1 cellular context compared by ENCODE assay signal in genomic region chr10:46035923-46036849, GRCh38.
A peak's percentile ranks its signal among the peaks of the same experiment; 100 is the strongest.
TF ChIP-seq lines count a peak whose summit lies in the region.

No MANE protein-coding gene starts in this region.

TF ChIP-seq in HepG2, 621 proteins besides CTCF, POLR2A, EP300 and RAD21 (continued from another document and continues in another):
- no peak; the same call in 1 of the 2 replicates for TF ChIP-seq ZBED4 (CRISPR knock-in tag; IDR thresholded peaks at IDR 0.05; ENCODE audit: borderline replicate concordance)
- TF ChIP-seq NFE2L2 (IDR thresholded peaks at IDR 0.05; ENCODE audit: low read length): no peak
- no peak for TF ChIP-seq ARNT2 (CRISPR knock-in tag; IDR thresholded peaks at IDR 0.05; ENCODE audit: low read depth)
- TF ChIP-seq ZNF331 (CRISPR knock-in tag; IDR thresholded peaks at IDR 0.05): no peak; the same call in 1 of the 2 replicates
- no peak for TF ChIP-seq ZNF10 (CRISPR knock-in tag; IDR thresholded peaks at IDR 0.05; ENCODE audit: borderline replicate concordance, low read depth)
- no peak for TF ChIP-seq TCF7L2 (IDR thresholded peaks at IDR 0.05; ENCODE audit: low read depth, low read length)
- TF ChIP-seq NFE2L1 (CRISPR knock-in tag; IDR thresholded peaks at IDR 0.05; ENCODE audit: borderline replicate concordance): no peak
- no peak for TF ChIP-seq JDP2 (CRISPR knock-in tag; IDR thresholded peaks at IDR 0.05; ENCODE audit: borderline replicate concordance)
- no peak for TF ChIP-seq ZNF75D (CRISPR knock-in tag; IDR thresholded peaks at IDR 0.05; ENCODE audit: borderline replicate concordance)
- TF ChIP-seq ZNF567 (CRISPR knock-in tag; IDR thresholded peaks at IDR 0.05; ENCODE audit: borderline replicate concordance): no peak
- TF ChIP-seq E2F2 (CRISPR knock-in tag; IDR thresholded peaks at IDR 0.05; ENCODE audit: borderline replicate concordance): no peak
- no peak; the same call in 1 of the 2 replicates for TF ChIP-seq ZNF746 (CRISPR knock-in tag; IDR thresholded peaks at IDR 0.05)
- no peak for TF ChIP-seq BCLAF1 (IDR thresholded peaks at IDR 0.05)
- TF ChIP-seq HDAC2 (CRISPR knock-in tag; IDR thresholded peaks at IDR 0.05): peak; percentile 79
- no peak for TF ChIP-seq MED13 (CRISPR knock-in tag; IDR thresholded peaks at IDR 0.05)
- no peak for TF ChIP-seq CENPBD1 (CRISPR knock-in tag; IDR thresholded peaks at IDR 0.05; ENCODE audit: borderline replicate concordance, low read depth)
- peak; percentile 51; the same call in 1 of the 2 replicates for TF ChIP-seq ZC3H13 (CRISPR knock-in tag; IDR thresholded peaks at IDR 0.05)
- no peak for TF ChIP-seq TEF (CRISPR knock-in tag; IDR thresholded peaks at IDR 0.05)
- peak; percentile 84; the same call in 1 of the 2 replicates for TF ChIP-seq ZMYM4 (CRISPR knock-in tag; IDR thresholded peaks at IDR 0.05)
- TF ChIP-seq HNRNPL (IDR thresholded peaks at IDR 0.05; ENCODE audit: low read depth, low read length): peak; percentile 88
- TF ChIP-seq ZNF782 (CRISPR knock-in tag; IDR thresholded peaks at IDR 0.05; ENCODE audit: borderline replicate concordance): no peak
- 0 out of 2 replicates have a peak, but pooled peaks have one; percentile 52 for TF ChIP-seq PRDM10 (CRISPR knock-in tag; IDR thresholded peaks at IDR 0.05; ENCODE audit: low read depth)
- no peak for TF ChIP-seq PREB (CRISPR knock-in tag; IDR thresholded peaks at IDR 0.05)
- no peak for TF ChIP-seq KLF13 (CRISPR knock-in tag; IDR thresholded peaks at IDR 0.05)
- no peak for TF ChIP-seq TP53 (CRISPR knock-in tag; conservative IDR thresholded peaks at IDR 0.05)
- no peak for TF ChIP-seq GRHL1 (CRISPR knock-in tag; conservative IDR thresholded peaks at IDR 0.05)
- TF ChIP-seq SIX1 (CRISPR knock-in tag; IDR thresholded peaks at IDR 0.05; ENCODE audit: borderline replicate concordance): no peak; the same call in 1 of the 2 replicates
- TF ChIP-seq U2AF1 (optimal IDR thresholded peaks at IDR 0.05; ENCODE audit: low read depth, low read length): no peak
- 0 out of 2 replicates have a peak, but pooled peaks have one; percentile 15 for TF ChIP-seq TARDBP (CRISPR knock-in tag; IDR thresholded peaks at IDR 0.05)
- no peak for TF ChIP-seq ZNF7 (CRISPR knock-in tag; IDR thresholded peaks at IDR 0.05)
- TF ChIP-seq FLYWCH1 (CRISPR knock-in tag; IDR thresholded peaks at IDR 0.05): no peak
- TF ChIP-seq ZNF800 (CRISPR knock-in tag; IDR thresholded peaks at IDR 0.05): no peak
- peak; percentile 42 for TF ChIP-seq STAG1 (CRISPR knock-in tag; IDR thresholded peaks at IDR 0.05)
- TF ChIP-seq JUNB (CRISPR knock-in tag; IDR thresholded peaks at IDR 0.05; ENCODE audit: borderline replicate concordance): no peak
- TF ChIP-seq PPARG (CRISPR knock-in tag; conservative IDR thresholded peaks at IDR 0.05): peak; percentile 64
- peak; percentile 59; the same call in 1 of the 2 replicates for TF ChIP-seq ZFP36L1 (CRISPR knock-in tag; IDR thresholded peaks at IDR 0.05)
- TF ChIP-seq MAFF (IDR thresholded peaks at IDR 0.05; ENCODE audit: low read depth, low read length): no peak
- no peak for TF ChIP-seq ZSCAN20 (CRISPR knock-in tag; IDR thresholded peaks at IDR 0.05; ENCODE audit: borderline replicate concordance)
- no peak for TF ChIP-seq MLLT10 (CRISPR knock-in tag; IDR thresholded peaks at IDR 0.05)
- TF ChIP-seq PBX3 (CRISPR knock-in tag; IDR thresholded peaks at IDR 0.05; ENCODE audit: borderline replicate concordance): no peak
- 0 out of 2 replicates have a peak, but pooled peaks have one; percentile 58 for TF ChIP-seq ZBTB43 (CRISPR knock-in tag; conservative IDR thresholded peaks at IDR 0.05)
